Comparison of ENCODE assay signal across 8 cellular contexts in genomic region chr1:33099290-33100118, GRCh38. TPM values are rescaled to one million over a fixed set of nuclear protein-coding genes. Genes with fewer than 3 reads are reported as not detected.
DNase-seq lines count a peak whose midpoint lies in the region; ATAC-seq and TF ChIP-seq lines count a peak whose summit lies in the region.

No MANE protein-coding gene starts in this region.

- 81 to 87% methylated on average over 13 of the region's 13 CpGs for WGBS in body of pancreas, 2 donors

- no peaks in the 10 kb centered on the region for H3K36me3 Mint-ChIP-seq in naive B cell

- peaks cover 0 to 15% (median 11%) of the 10 kb centered on the region in 3 donors for H3K27me3 Mint-ChIP-seq in naive B cell

- intact Hi-C loops in body of pancreas (cut with DNase I) = loop anchor here (10.0 kb wide), 1 partner anchor 365 kb away; no protein-coding TSS in a partner anchor
- intact Hi-C loops in tibial artery (cut with DNase I; ENCODE audit: low total_unique reads) = loop anchor here (10.0 kb wide), 1 partner anchor 515 kb away; no protein-coding TSS in a partner anchor

- TF ChIP-seq CTCF in body of pancreas (IDR thresholded peaks at IDR 0.05) (no peak), tibial artery (IDR thresholded peaks at IDR 0.05) (peak; percentile 14 to 18)

- H3K9me3 ChIP-seq in body of pancreas (no peaks in the 10 kb centered on the region), tibial artery (no peaks in the 10 kb centered on the region)

- H3K9me3 Mint-ChIP-seq in naive B cell = no peaks in the 10 kb centered on the region

- H3K27ac Mint-ChIP-seq in naive B cell = peak overlapping the region in 3 of 6 donors; percentile 28 to 81 (median 44)

- H3K4me3 ChIP-seq in body of pancreas = no peak overlapping the region
- H3K4me3 ChIP-seq in tibial artery = no peak overlapping the region

- in situ Hi-C loops in GM18951 (cut with MboI; ENCODE audit: low sequenced_read_pairs, unreplicated experiment) = no loop called here

- H3K36me3 ChIP-seq in body of pancreas (replicated peaks in 1 of 2; ENCODE audit: insufficient read depth in 1 of 2, low read depth in 2 of 2) = no peaks in the 10 kb centered on the region
- H3K36me3 ChIP-seq in tibial artery = peaks cover 0 to 22% (median 0%) of the 10 kb centered on the region in 3 donors

- H3K4me1 ChIP-seq in body of pancreas = no peaks in the 10 kb centered on the region
- peaks cover 0 to 11% (median 0%) of the 10 kb centered on the region in 4 donors for H3K4me1 ChIP-seq in tibial artery

- H3K4me1 Mint-ChIP-seq in naive B cell = peaks cover 6 to 11% (median 7%) of the 10 kb centered on the region in 3 donors

- H3K27ac ChIP-seq in body of pancreas = peak overlapping the region in 1 of 4 donors; percentile 13
- H3K27ac ChIP-seq in tibial artery = peak overlapping the region; percentile 22 to 24

- peak overlapping the region in 3 of 8 donors; percentile 20 to 85 (median 30) for H3K4me3 Mint-ChIP-seq in naive B cell

- no peaks in the 10 kb centered on the region for H3K27me3 ChIP-seq in body of pancreas
- H3K27me3 ChIP-seq in tibial artery = no peaks in the 10 kb centered on the region

- ATAC-seq in HG03521 (IDR thresholded peaks at IDR 0.05; ENCODE audit: unreplicated experiment) = peak; percentile 90
- peak; percentile 49 for ATAC-seq in body of pancreas
- ATAC-seq in naive B cell (ENCODE audit: low read depth in 2 of 2) = peak; percentile 58 to 68
- ATAC-seq in HG03025 (IDR thresholded peaks at IDR 0.05; ENCODE audit: low FRiP score, unreplicated experiment) = no peak

- DNase-seq in T1000 (lab: John Stamatoyannopoulos, UW) = peak; percentile 98
- peak in 3 of 4 donors; percentile 38 to 67 (median 39) for DNase-seq in body of pancreas
- no peak for DNase-seq in naive B cell
- peak in 1 of 2 donors; percentile 28 for DNase-seq in tibial artery
- no peak for DNase-seq in NCI-H345 (lab: John Stamatoyannopoulos, UW)

- TF ChIP-seq POLR2A in GM18951 (IDR thresholded peaks at IDR 0.05; ENCODE audit: extremely low read depth, insufficient read depth, insufficient read length) (peak; percentile 17), body of pancreas (IDR thresholded peaks at IDR 0.05) (no peak)

RNA-seq across cellular contexts. Expression of gene AZIN2, which starts 18.6 kb away (rescaled TPM):
- total RNA-seq in body of pancreas = 1 to 10 TPM; 1.0 to 1.6 TPM
- polyA plus RNA-seq in naive B cell (ENCODE audit: low read depth in 6 of 6) = 1 to 10 TPM in 1 of 6 donors, under 1 TPM in 4, not detected in 1; 0.05 to 1.9 (median 0.33) TPM

Comparison
In these comparisons a context has a peak if more than half of its experiments do, and no peak if none do; other contexts are left out.
1. DNase-seq: peak in T1000 (single experiment) and body of pancreas (3 of 4); none in naive B cell (single experiment) and NCI-H345 (single experiment).
2. CTCF ChIP-seq: peak in tibial artery (2 of 2); none in body of pancreas (0 of 7).